2 cellular contexts compared by ENCODE assay signal in genomic region chr3:196217307-196218154, GRCh38.
TF ChIP-seq lines count a peak whose summit lies in the region.

No MANE protein-coding gene starts in this region.

TF ChIP-seq in WTC11, 78 proteins besides CTCF, POLR2A, EP300 and RAD21:
- no peak for TF ChIP-seq TCF7 (CRISPR knock-in tag; IDR thresholded peaks at IDR 0.05; ENCODE audit: low read depth)
- TF ChIP-seq ZNF512 (CRISPR knock-in tag; IDR thresholded peaks at IDR 0.05; ENCODE audit: borderline replicate concordance): peak; percentile 68; the same call in 1 of the 2 replicates
TF ChIP-seq in WTC11: peak in this region for 1.

TF ChIP-seq in HepG2, 621 proteins besides CTCF, POLR2A, EP300 and RAD21:
- 0 out of 2 replicates have a peak, but pooled peaks have one; percentile 34 for TF ChIP-seq IKZF1 (IDR thresholded peaks at IDR 0.05)
- no peak for TF ChIP-seq ZNF674 (CRISPR knock-in tag; IDR thresholded peaks at IDR 0.05; ENCODE audit: low read depth)
- TF ChIP-seq CHD2 (IDR thresholded peaks at IDR 0.05; ENCODE audit: low read depth, low read length): no peak
- TF ChIP-seq ZMYM3 (CRISPR knock-in tag; IDR thresholded peaks at IDR 0.05): no peak
- TF ChIP-seq PAXIP1 (CRISPR knock-in tag; conservative IDR thresholded peaks at IDR 0.05): no peak
- no peak for TF ChIP-seq ZNF597 (CRISPR knock-in tag; IDR thresholded peaks at IDR 0.05)
- peak; percentile 92 for TF ChIP-seq ZNF512 (CRISPR knock-in tag; IDR thresholded peaks at IDR 0.05)
- TF ChIP-seq ZBTB40 (IDR thresholded peaks at IDR 0.05): peak; percentile 8; the same call in 1 of the 2 replicates
- no peak for TF ChIP-seq ZBTB40 (CRISPR knock-in tag; IDR thresholded peaks at IDR 0.05)
- peak; percentile 76; the same call in 1 of the 2 replicates for TF ChIP-seq ZNF710 (CRISPR knock-in tag; IDR thresholded peaks at IDR 0.05; ENCODE audit: borderline replicate concordance)
- TF ChIP-seq ZNF121 (CRISPR knock-in tag; IDR thresholded peaks at IDR 0.05): peak; percentile 79
- TF ChIP-seq ZNF672 (CRISPR knock-in tag; IDR thresholded peaks at IDR 0.05): no peak
- TF ChIP-seq ZNF333 (CRISPR knock-in tag; IDR thresholded peaks at IDR 0.05; ENCODE audit: borderline replicate concordance): no peak
- no peak for TF ChIP-seq ZNF878 (CRISPR knock-in tag; IDR thresholded peaks at IDR 0.05)
- 0 out of 2 replicates have a peak, but pooled peaks have one; percentile 49 for TF ChIP-seq ZNF724P (CRISPR knock-in tag; IDR thresholded peaks at IDR 0.05; ENCODE audit: borderline replicate concordance)
- no peak for TF ChIP-seq CBX5 (CRISPR knock-in tag; IDR thresholded peaks at IDR 0.05; ENCODE audit: borderline replicate concordance)
- no peak for TF ChIP-seq ZNF562 (CRISPR knock-in tag; IDR thresholded peaks at IDR 0.05; ENCODE audit: borderline replicate concordance)
- TF ChIP-seq ZNF552 (CRISPR knock-in tag; IDR thresholded peaks at IDR 0.05; ENCODE audit: borderline replicate concordance): no peak
- TF ChIP-seq PCBP1 (IDR thresholded peaks at IDR 0.05; ENCODE audit: borderline replicate concordance, low read depth, low read length): no peak
- no peak for TF ChIP-seq NR2C2 (CRISPR knock-in tag; IDR thresholded peaks at IDR 0.05; ENCODE audit: borderline replicate concordance)
- TF ChIP-seq HOXA5 (CRISPR knock-in tag; IDR thresholded peaks at IDR 0.05): no peak
- no peak for TF ChIP-seq TEAD3 (CRISPR knock-in tag; optimal IDR thresholded peaks at IDR 0.05; ENCODE audit: borderline replicate concordance)
- no peak for TF ChIP-seq MTF2 (CRISPR knock-in tag; IDR thresholded peaks at IDR 0.05; ENCODE audit: borderline replicate concordance)
- TF ChIP-seq ZBTB21 (CRISPR knock-in tag; IDR thresholded peaks at IDR 0.05): no peak
- TF ChIP-seq NFE2L1 (CRISPR knock-in tag; IDR thresholded peaks at IDR 0.05; ENCODE audit: borderline replicate concordance): no peak
- no peak for TF ChIP-seq SPEN (CRISPR knock-in tag; IDR thresholded peaks at IDR 0.05; ENCODE audit: low read depth)
- no peak for TF ChIP-seq ZNF331 (CRISPR knock-in tag; IDR thresholded peaks at IDR 0.05)
- TF ChIP-seq ZMYM2 (CRISPR knock-in tag; IDR thresholded peaks at IDR 0.05): no peak
